ENCODE assay signal across 22 cellular contexts in the genomic region with DNA sequence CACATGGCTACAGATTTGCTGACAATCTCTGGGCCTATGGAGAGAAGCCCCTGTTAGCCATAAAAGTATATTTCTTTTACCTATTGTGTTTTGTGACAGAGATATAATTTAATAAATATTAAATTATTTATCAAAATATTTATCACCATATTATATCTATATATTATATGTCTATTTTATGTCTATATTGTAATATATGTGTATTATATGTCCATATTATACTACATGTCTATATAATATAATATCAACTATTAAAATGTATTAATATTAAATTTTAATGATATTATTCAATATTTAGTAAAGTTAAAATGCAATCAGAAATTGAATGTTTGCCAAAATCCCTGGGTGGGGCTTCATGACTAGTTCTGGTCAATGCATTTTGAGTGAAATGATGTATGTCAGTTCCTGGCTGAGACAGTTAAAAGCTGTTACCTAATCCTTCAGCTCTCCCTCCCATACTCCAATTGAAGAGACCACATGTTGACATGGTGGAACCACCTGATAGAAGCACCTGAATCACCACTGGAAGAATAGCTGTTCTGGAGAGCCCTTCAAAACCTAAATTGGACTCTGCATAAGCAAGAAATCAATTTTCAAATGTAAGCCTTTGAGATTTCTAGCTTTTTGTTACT.
A peak's percentile ranks its signal among the peaks of the same experiment; 100 is the strongest.
DNase-seq lines count a peak whose midpoint lies in the region; ATAC-seq, FAIRE-seq and TF ChIP-seq lines count a peak whose summit lies in the region.
"Had no signal": no experiment of that assay in that cellular context is flagged by ENCODE, and none has a peak within 500 bp of the region (broad histone marks: within the 10 kb centered on the region; RNA-seq: fewer than 3 reads in every experiment).

No MANE protein-coding gene starts in this region.

- peak overlapping the region; percentile 68 for H2AFZ ChIP-seq in GM23248

- H3K27ac ChIP-seq in GM23248 (peak overlapping the region; percentile 64), epithelial cell of prostate (peak overlapping the region; percentile 95), pancreas (no peak overlapping the region)
- H3K27ac ChIP-seq: body of pancreas, SJCRH30 had no signal

- H3K4me2 ChIP-seq in GM23248 (ENCODE audit: unreplicated experiment), result no peak overlapping the region

- H3K4me3 ChIP-seq in GM23248 (no peak overlapping the region), pancreas (no peak overlapping the region)
- H3K4me3 ChIP-seq: body of pancreas, esophagus muscularis mucosa, SJCRH30 had no signal

- no peak for TF ChIP-seq CTCF in pancreas (IDR thresholded peaks at IDR 0.05)

- peaks cover 17% of the 10 kb centered on the region for H3F3A ChIP-seq in GM23248 (ENCODE audit: insufficient read depth)

- H3K27me3 ChIP-seq in GM23248 (replicated peaks; ENCODE audit: insufficient read depth) (no peaks in the 10 kb centered on the region), pancreas (no peaks in the 10 kb centered on the region)
- H3K27me3 ChIP-seq: body of pancreas, esophagus muscularis mucosa, SJCRH30 had no signal

- no peak for DNase-seq in GM23248
- DNase-seq in NCI-H446 treated with DMSO at 0.1 percent for 48 hours (lab: John Stamatoyannopoulos, UW), result peak; percentile 16
- peak; percentile 39 for DNase-seq in epithelial cell of prostate (ENCODE audit: low read depth, low spot score)
- no peak for DNase-seq in pancreas
- DNase-seq in NCI-H2029 treated with DMSO at 0.1 percent for 48 hours (lab: John Stamatoyannopoulos, UW), result no peak
- no peak for DNase-seq in AG08395 (ENCODE audit: low spot score)
- DNase-seq in hippocampal formation (lab: John Stamatoyannopoulos, UW), result no peak
- DNase-seq in globus pallidus (ENCODE audit: low spot score), result no peak
- DNase-seq: activated B cell treated with CpG ODN at 0.5 μM for 24 hours; activated CD8-positive, alpha-beta T cell treated with anti-CD3 and anti-CD28 coated beads for 36 hours; activated T-cell treated with anti-CD3 and anti-CD28 coated beads, Interleukin-2, amount 50 U/mL, for 72 hours; EL; H7; MM.1S; NCI-H1694 treated with DMSO at 0.1 percent for 48 hours; NCI-H510A treated with DMSO at 0.1 percent for 48 hours; occipital lobe; stimulated activated CD4-positive, alpha-beta T cell treated with anti-CD3 and anti-CD28 coated beads, Interleukin-4, amount 100 ng/mL, for 1 hour had no signal

- no peaks in the 10 kb centered on the region for H3K9me2 ChIP-seq in GM23248 (ENCODE audit: insufficient read depth)

- H4K20me1 ChIP-seq in GM23248 (ENCODE audit: insufficient read depth), result no peaks in the 10 kb centered on the region

- no peaks in the 10 kb centered on the region for H3K9me3 ChIP-seq in GM23248 (ENCODE audit: low read depth)
- H3K9me3 ChIP-seq in pancreas, result no peaks in the 10 kb centered on the region
- H3K9me3 ChIP-seq: body of pancreas, esophagus muscularis mucosa, SJCRH30 had no signal

- intact Hi-C loops in pancreas (cut with DNase I), result no loop called here

- in situ Hi-C loops in GM23248 (cut with MboI), result no loop called here

- FAIRE-seq in pancreas (lab: Jason Lieb, UNC), result peak; percentile 76
- FAIRE-seq: GM19239 had no signal

- H3K36me3 ChIP-seq in GM23248 (ENCODE audit: low read depth), result no peaks in the 10 kb centered on the region
- no peaks in the 10 kb centered on the region for H3K36me3 ChIP-seq in pancreas
- H3K36me3 ChIP-seq: esophagus muscularis mucosa, SJCRH30 had no signal

- peaks cover 18% of the 10 kb centered on the region for H3K4me1 ChIP-seq in GM23248 (ENCODE audit: insufficient read depth)
- H3K4me1 ChIP-seq in pancreas, result no peaks in the 10 kb centered on the region
- H3K4me1 ChIP-seq: body of pancreas, SJCRH30 had no signal

- ATAC-seq in pancreas, result no peak
- ATAC-seq: activated CD8-positive, alpha-beta T cell treated with anti-CD3 and anti-CD28 coated beads for 36 hours; activated T-cell treated with anti-CD3 and anti-CD28 coated beads, Interleukin-2, amount 50 U/mL, for 72 hours; body of pancreas had no signal

- no peak overlapping the region for H3K9ac ChIP-seq in GM23248

- no peaks in the 10 kb centered on the region for H3K79me2 ChIP-seq in GM23248 (ENCODE audit: insufficient read depth)

Comparison
In these comparisons a context has a peak if more than half of its experiments do, and no peak if none do; other contexts are left out.
1. DNase-seq: peak in NCI-H446 treated with DMSO at 0.1 percent for 48 hours (single experiment) and epithelial cell of prostate (single experiment); none in GM23248 (single experiment), pancreas (0 of 6), NCI-H2029 treated with DMSO at 0.1 percent for 48 hours (single experiment), AG08395 (single experiment), hippocampal formation (0 of 2) and globus pallidus (single experiment).
2. H3K27ac ChIP-seq: peak in GM23248 (single experiment) and epithelial cell of prostate (single experiment); none in pancreas (0 of 4).